15 cellular contexts compared by ENCODE assay signal in genomic region chr21:14356771-14357170, GRCh38.
"Had no signal": no experiment of that assay in that cellular context is flagged by ENCODE, and none has a peak within 500 bp of the region (broad histone marks: within the 10 kb centered on the region; RNA-seq: fewer than 3 reads in every experiment).

No MANE protein-coding gene starts in this region.

- H3K36me3 Mint-ChIP-seq: natural killer cell treated with Interleukin-12 subunit alpha and Interleukin-12 subunit beta and Interleukin-15 and Interleukin-18, amount 100 ng/mL, for 72 hours had no signal

- H3K27me3 ChIP-seq: sigmoid colon, upper lobe of left lung had no signal

- H3K27ac ChIP-seq: coronary artery, sigmoid colon, upper lobe of left lung had no signal

- H3K27ac Mint-ChIP-seq: activated CD4-positive, alpha-beta T cell treated with anti-CD3 and anti-CD28 coated beads, Interleukin-2, amount 10 ng/mL, durations not matched to agents 24 days and 14 days; activated naive CD4-positive, alpha-beta T cell treated with anti-CD3 and anti-CD28 coated beads for 36 hours; activated T-helper 1 cell treated with anti-CD3 and anti-CD28 coated beads, Interleukin-12 subunit alpha, Interleukin-12 subunit beta, Interleukin-2, Interleukin-4 antibody, amounts not matched to agents 30 ng/mL and 10 ng/mL and 1 ng/mL, durations not matched to agents 14 hours and 24 hours and 36 hours; natural killer cell treated with Interleukin-12 subunit alpha and Interleukin-12 subunit beta and Interleukin-15 and Interleukin-18, amount 100 ng/mL, for 72 hours; T-helper 1 cell treated with Interleukin-12 subunit alpha and Interleukin-12 subunit beta and Interleukin-4 antibody, amounts not matched to agents 30 μg/mL and 1 μg/mL, for 36 hours had no signal

- DNase-seq: activated CD4-positive, alpha-beta T cell treated with anti-CD3 and anti-CD28 coated beads, Interleukin-2, amount 10 ng/mL, durations not matched to agents 24 days and 14 days; activated naive CD4-positive, alpha-beta T cell treated with anti-CD3 and anti-CD28 coated beads for 36 hours; effector CD8-positive, alpha-beta T cell; glutamatergic neuron; left cardiac atrium; sigmoid colon; stimulated activated CD4-positive, alpha-beta T cell treated with anti-CD3 and anti-CD28 coated beads, Interleukin-2, amount 100 ng/mL, for 48 hours; stimulated activated naive CD4-positive, alpha-beta T cell treated with Interleukin-2 at 50 U/mL for 16 hours; upper lobe of left lung had no signal

- H3K4me3 Mint-ChIP-seq: activated CD4-positive, alpha-beta T cell treated with anti-CD3 and anti-CD28 coated beads, Interleukin-2, amount 10 ng/mL, durations not matched to agents 24 days and 14 days; activated naive CD4-positive, alpha-beta T cell treated with anti-CD3 and anti-CD28 coated beads for 36 hours; activated T-helper 1 cell treated with anti-CD3 and anti-CD28 coated beads, Interleukin-12 subunit alpha, Interleukin-12 subunit beta, Interleukin-2, Interleukin-4 antibody, amounts not matched to agents 30 ng/mL and 10 ng/mL and 1 ng/mL, durations not matched to agents 14 hours and 24 hours and 36 hours; natural killer cell treated with Interleukin-12 subunit alpha and Interleukin-12 subunit beta and Interleukin-15 and Interleukin-18, amount 100 ng/mL, for 72 hours; T-helper 1 cell treated with Interleukin-12 subunit alpha and Interleukin-12 subunit beta and Interleukin-4 antibody, amounts not matched to agents 30 μg/mL and 1 μg/mL, for 36 hours had no signal

- H3K9me3 Mint-ChIP-seq: activated CD4-positive, alpha-beta T cell treated with anti-CD3 and anti-CD28 coated beads, Interleukin-2, amount 10 ng/mL, durations not matched to agents 24 days and 14 days; activated naive CD4-positive, alpha-beta T cell treated with anti-CD3 and anti-CD28 coated beads for 36 hours; activated T-helper 1 cell treated with anti-CD3 and anti-CD28 coated beads, Interleukin-12 subunit alpha, Interleukin-12 subunit beta, Interleukin-2, Interleukin-4 antibody, amounts not matched to agents 30 ng/mL and 10 ng/mL and 1 ng/mL, durations not matched to agents 14 hours and 24 hours and 36 hours; natural killer cell treated with Interleukin-12 subunit alpha and Interleukin-12 subunit beta and Interleukin-15 and Interleukin-18, amount 100 ng/mL, for 72 hours; T-helper 1 cell treated with Interleukin-12 subunit alpha and Interleukin-12 subunit beta and Interleukin-4 antibody, amounts not matched to agents 30 μg/mL and 1 μg/mL, for 36 hours had no signal

- H3K9me3 ChIP-seq: upper lobe of left lung had no signal

- H3K36me3 ChIP-seq: sigmoid colon, upper lobe of left lung had no signal

- H3K4me1 Mint-ChIP-seq: activated CD4-positive, alpha-beta T cell treated with anti-CD3 and anti-CD28 coated beads, Interleukin-2, amount 10 ng/mL, durations not matched to agents 24 days and 14 days had no signal

- FAIRE-seq: astrocyte had no signal

- H3K4me1 ChIP-seq: sigmoid colon, upper lobe of left lung had no signal

- ATAC-seq: left cardiac atrium; natural killer cell treated with Interleukin-12 subunit alpha and Interleukin-12 subunit beta and Interleukin-15 and Interleukin-18, amount 100 ng/mL, for 72 hours had no signal

- H3K4me3 ChIP-seq: coronary artery, lung, sigmoid colon, upper lobe of left lung had no signal
